ENCODE assay signal across 8 cellular contexts in the genomic region with DNA sequence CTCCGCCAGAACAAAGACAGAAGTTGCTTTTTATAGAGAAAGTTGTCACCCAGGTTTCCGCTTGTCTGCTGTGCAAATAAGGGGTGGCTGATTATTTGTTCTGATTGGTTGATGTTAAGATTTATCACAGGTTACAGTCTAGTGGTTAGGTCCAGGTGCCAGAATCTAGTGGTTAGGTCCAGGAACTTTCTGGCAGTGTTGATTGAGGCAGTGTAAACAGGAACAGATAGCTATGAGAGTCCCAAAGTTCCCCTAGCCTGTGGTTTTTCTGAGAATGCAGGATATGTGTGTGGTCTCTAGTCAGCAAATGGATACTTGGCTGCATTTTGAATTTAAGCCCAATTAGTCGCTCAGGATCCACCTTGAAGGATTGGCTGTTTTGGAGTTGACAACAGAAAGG.
DNase-seq lines count a peak whose midpoint lies in the region; ATAC-seq and TF ChIP-seq lines count a peak whose summit lies in the region.

No MANE protein-coding gene starts in this region.

- H3K9me3 ChIP-seq in CD4-positive, alpha-beta T cell (ENCODE audit: control insufficient read depth, low read length) = no peaks in the 10 kb centered on the region
- H3K9me3 ChIP-seq in right lobe of liver (no peaks in the 10 kb centered on the region), right atrium auricular region (no peaks in the 10 kb centered on the region)

- intact Hi-C loops in CD4-positive, alpha-beta T cell (cut with DNase I, micrococcal nuclease) = loop anchor here in 1 of 2 experiments (5.0 kb wide), 1 partner anchor 64 kb away; no protein-coding TSS in a partner anchor
- intact Hi-C loops in right lobe of liver (cut with DNase I) (no loop called here), lower leg skin (cut with DNase I; ENCODE audit: low total_unique reads) (no loop called here)

- DNase-seq in CD4-positive, alpha-beta T cell = peak in 7 of 10 experiments; percentile 3 to 34 (median 7)
- peak; percentile 98 for DNase-seq in KBM-7
- peak; percentile 57 to 64 for DNase-seq in activated T-cell treated with anti-CD3 and anti-CD28 coated beads, Interleukin-2, amount 50 U/mL, for 72 hours
- DNase-seq in right lobe of liver = no peak
- DNase-seq in HK-2 (ENCODE audit: unreplicated experiment) = no peak
- no peak for DNase-seq in lower leg skin (ENCODE audit: low spot score in 2 of 2)
- DNase-seq in right atrium auricular region (ENCODE audit: low spot score) = no peak

- TF ChIP-seq CTCF in CD4-positive, alpha-beta T cell (IDR thresholded peaks at IDR 0.05) = no peak
- TF ChIP-seq CTCF in right lobe of liver (IDR thresholded peaks at IDR 0.05) (no peak), lower leg skin (IDR thresholded peaks at IDR 0.05) (no peak), right atrium auricular region (IDR thresholded peaks at IDR 0.05) (no peak)

- ATAC-seq in CD4-positive, alpha-beta T cell (ENCODE audit: poor library complexity) = peak; percentile 89
- ATAC-seq in GM19468 (IDR thresholded peaks at IDR 0.05; ENCODE audit: extremely low read depth, unreplicated experiment) (peak; percentile 43), right lobe of liver (peak; percentile 72 to 93 (median 77))
- ATAC-seq in activated T-cell treated with anti-CD3 and anti-CD28 coated beads, Interleukin-2, amount 50 U/mL, for 72 hours (replicated peaks in 1 of 2) = peak; percentile 84 to 89

- POLR2A ChIA-PET in CD4-positive, alpha-beta T cell (lab: Charles Lee) = interaction anchor here (0.6 to 1.5 kb wide), 2 partner anchors 11 to 62 kb away, joined by 5 read pairs; no protein-coding TSS in a partner anchor

- peak overlapping the region; percentile 59 for H3K4me3 Mint-ChIP-seq in CD4-positive, alpha-beta T cell
- peak overlapping the region; percentile 23 to 72 for H3K4me3 Mint-ChIP-seq in activated T-cell treated with anti-CD3 and anti-CD28 coated beads, Interleukin-2, amount 50 U/mL, for 72 hours

- H3K27ac ChIP-seq in CD4-positive, alpha-beta T cell (ENCODE audit: low read depth, low read length) = peak overlapping the region; percentile 49
- no peak overlapping the region for H3K27ac ChIP-seq in right lobe of liver
- no peak overlapping the region for H3K27ac ChIP-seq in right atrium auricular region

- H3K9me3 Mint-ChIP-seq in CD4-positive, alpha-beta T cell = peaks cover 4% of the 10 kb centered on the region
- H3K9me3 Mint-ChIP-seq in activated T-cell treated with anti-CD3 and anti-CD28 coated beads, Interleukin-2, amount 50 U/mL, for 72 hours = peaks cover 8 to 10% of the 10 kb centered on the region in 2 donors

- no peaks in the 10 kb centered on the region for H3K27me3 Mint-ChIP-seq in CD4-positive, alpha-beta T cell
- H3K27me3 Mint-ChIP-seq in activated T-cell treated with anti-CD3 and anti-CD28 coated beads, Interleukin-2, amount 50 U/mL, for 72 hours (ENCODE audit: low read depth) = no peaks in the 10 kb centered on the region

- TF ChIP-seq POLR2A in right lobe of liver (IDR thresholded peaks at IDR 0.05) (no peak), lower leg skin (IDR thresholded peaks at IDR 0.05) (no peak)

- H3K36me3 Mint-ChIP-seq in CD4-positive, alpha-beta T cell (ENCODE audit: low read depth) = no peaks in the 10 kb centered on the region
- peaks cover 16 to 24% of the 10 kb centered on the region in 2 donors for H3K36me3 Mint-ChIP-seq in activated T-cell treated with anti-CD3 and anti-CD28 coated beads, Interleukin-2, amount 50 U/mL, for 72 hours (ENCODE audit: insufficient read depth in 2 of 2)

- H3K36me3 ChIP-seq in right lobe of liver (no peaks in the 10 kb centered on the region), right atrium auricular region (no peaks in the 10 kb centered on the region)

- peaks cover 73% of the 10 kb centered on the region for H3K4me1 Mint-ChIP-seq in CD4-positive, alpha-beta T cell (ENCODE audit: low read depth)
- H3K4me1 Mint-ChIP-seq in activated T-cell treated with anti-CD3 and anti-CD28 coated beads, Interleukin-2, amount 50 U/mL, for 72 hours (ENCODE audit: low read depth) = peaks cover 56% of the 10 kb centered on the region

- H3K27ac Mint-ChIP-seq in CD4-positive, alpha-beta T cell = peak overlapping the region; percentile 87
- H3K27ac Mint-ChIP-seq in activated T-cell treated with anti-CD3 and anti-CD28 coated beads, Interleukin-2, amount 50 U/mL, for 72 hours = peak overlapping the region; percentile 96

- H3K4me1 ChIP-seq in right lobe of liver = peaks cover 0 to 9% (median 0%) of the 10 kb centered on the region in 4 donors
- H3K4me1 ChIP-seq in right atrium auricular region = no peaks in the 10 kb centered on the region

- WGBS in right lobe of liver (ENCODE audit: insufficient coverage, low coverage, low lambda C conversion rate, missing lambda C conversion rate) = 18% methylated on average over 3 of the region's 3 CpGs
- 42 to 49% methylated on average over 3 of the region's 3 CpGs for WGBS in lower leg skin, 2 donors

- H3K27me3 ChIP-seq in CD4-positive, alpha-beta T cell (ENCODE audit: control insufficient read depth, insufficient read depth, low read length) = no peaks in the 10 kb centered on the region
- H3K27me3 ChIP-seq in right lobe of liver (no peaks in the 10 kb centered on the region), right atrium auricular region (no peaks in the 10 kb centered on the region)

- CTCF ChIA-PET in CD4-positive, alpha-beta T cell (lab: Charles Lee) = no interaction called here

- in situ Hi-C loops in KBM-7 (cut with MboI; ENCODE audit: low pct_unique_long_range_greater_than_20kb, low sequenced_read_pairs) = no loop called here

- H3K4me3 ChIP-seq in right lobe of liver (no peak overlapping the region), lower leg skin (ENCODE audit: low read depth, poor library complexity, severe bottlenecking) (no peak overlapping the region), right atrium auricular region (no peak overlapping the region)

Comparison
In these comparisons a context has a peak if more than half of its experiments do, and no peak if none do; other contexts are left out.
1. DNase-seq: peak in CD4-positive, alpha-beta T cell (7 of 10), KBM-7 (single experiment) and activated T-cell treated with anti-CD3 and anti-CD28 coated beads, Interleukin-2, amount 50 U/mL, for 72 hours (2 of 2); none in right lobe of liver (0 of 3), HK-2 (single experiment), lower leg skin (0 of 2) and right atrium auricular region (single experiment).
2. Peak in every context shown above with its lines, with median percentiles within 50 percentile points of each other: ATAC-seq.